In the genomic region with DNA sequence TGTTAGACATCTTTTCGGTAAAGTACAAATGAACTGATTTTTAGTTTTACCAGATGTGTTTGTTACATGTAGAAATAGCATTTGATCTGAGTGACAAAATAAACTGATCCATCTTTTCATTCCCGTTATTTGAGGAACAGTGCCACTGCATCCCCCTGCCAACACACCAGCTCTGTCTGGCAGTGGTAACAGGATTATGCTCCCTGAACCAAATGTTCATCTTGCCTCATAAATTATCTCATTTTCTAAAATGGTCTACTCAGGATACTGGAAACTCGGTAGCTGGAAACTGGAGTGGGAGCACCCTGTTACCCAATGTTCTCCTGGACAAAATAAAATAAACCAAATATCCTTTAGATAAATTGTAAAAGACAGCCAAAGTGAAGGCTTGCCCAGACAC, we compare ENCODE assay signal across 1 cellular context.
TF ChIP-seq lines count a peak whose summit lies in the region.

No MANE protein-coding gene starts in this region.

TF ChIP-seq in WTC11, 78 proteins besides CTCF, POLR2A, EP300 and RAD21 (continued from another document):
- TF ChIP-seq, protein P1, sequence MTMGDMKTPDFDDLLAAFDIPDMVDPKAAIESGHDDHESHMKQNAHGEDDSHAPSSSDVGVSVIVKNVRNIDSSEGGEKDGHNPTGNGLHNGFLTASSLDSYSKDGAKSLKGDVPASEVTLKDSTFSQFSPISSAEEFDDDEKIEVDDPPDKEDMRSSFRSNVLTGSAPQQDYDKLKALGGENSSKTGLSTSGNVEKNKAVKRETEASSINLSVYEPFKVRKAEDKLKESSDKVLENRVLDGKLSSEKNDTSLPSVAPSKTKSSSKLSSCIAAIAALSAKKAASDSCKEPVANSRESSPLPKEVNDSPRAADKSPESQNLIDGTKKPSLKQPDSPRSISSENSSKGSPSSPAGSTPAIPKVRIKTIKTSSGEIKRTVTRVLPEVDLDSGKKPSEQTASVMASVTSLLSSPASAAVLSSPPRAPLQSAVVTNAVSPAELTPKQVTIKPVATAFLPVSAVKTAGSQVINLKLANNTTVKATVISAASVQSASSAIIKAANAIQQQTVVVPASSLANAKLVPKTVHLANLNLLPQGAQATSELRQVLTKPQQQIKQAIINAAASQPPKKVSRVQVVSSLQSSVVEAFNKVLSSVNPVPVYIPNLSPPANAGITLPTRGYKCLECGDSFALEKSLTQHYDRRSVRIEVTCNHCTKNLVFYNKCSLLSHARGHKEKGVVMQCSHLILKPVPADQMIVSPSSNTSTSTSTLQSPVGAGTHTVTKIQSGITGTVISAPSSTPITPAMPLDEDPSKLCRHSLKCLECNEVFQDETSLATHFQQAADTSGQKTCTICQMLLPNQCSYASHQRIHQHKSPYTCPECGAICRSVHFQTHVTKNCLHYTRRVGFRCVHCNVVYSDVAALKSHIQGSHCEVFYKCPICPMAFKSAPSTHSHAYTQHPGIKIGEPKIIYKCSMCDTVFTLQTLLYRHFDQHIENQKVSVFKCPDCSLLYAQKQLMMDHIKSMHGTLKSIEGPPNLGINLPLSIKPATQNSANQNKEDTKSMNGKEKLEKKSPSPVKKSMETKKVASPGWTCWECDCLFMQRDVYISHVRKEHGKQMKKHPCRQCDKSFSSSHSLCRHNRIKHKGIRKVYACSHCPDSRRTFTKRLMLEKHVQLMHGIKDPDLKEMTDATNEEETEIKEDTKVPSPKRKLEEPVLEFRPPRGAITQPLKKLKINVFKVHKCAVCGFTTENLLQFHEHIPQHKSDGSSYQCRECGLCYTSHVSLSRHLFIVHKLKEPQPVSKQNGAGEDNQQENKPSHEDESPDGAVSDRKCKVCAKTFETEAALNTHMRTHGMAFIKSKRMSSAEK (CRISPR knock-in tag; IDR thresholded peaks at IDR 0.05; ENCODE audit: borderline replicate concordance) = no peak
